1 cellular context compared by ENCODE assay signal in genomic region chr6:7282097-7282906, GRCh38.
TF ChIP-seq lines count a peak whose summit lies in the region.

No MANE protein-coding gene starts in this region.

TF ChIP-seq in GM23338, 12 proteins besides CTCF, POLR2A, EP300 and RAD21 (continued from another document):
- TF ChIP-seq ZNF462 (CRISPR knock-in tag; IDR thresholded peaks at IDR 0.05) (no peak), REST (IDR thresholded peaks at IDR 0.05; ENCODE audit: unreplicated experiment) (no peak)
